ENCODE assay signal across 10 cellular contexts in the genomic region with DNA sequence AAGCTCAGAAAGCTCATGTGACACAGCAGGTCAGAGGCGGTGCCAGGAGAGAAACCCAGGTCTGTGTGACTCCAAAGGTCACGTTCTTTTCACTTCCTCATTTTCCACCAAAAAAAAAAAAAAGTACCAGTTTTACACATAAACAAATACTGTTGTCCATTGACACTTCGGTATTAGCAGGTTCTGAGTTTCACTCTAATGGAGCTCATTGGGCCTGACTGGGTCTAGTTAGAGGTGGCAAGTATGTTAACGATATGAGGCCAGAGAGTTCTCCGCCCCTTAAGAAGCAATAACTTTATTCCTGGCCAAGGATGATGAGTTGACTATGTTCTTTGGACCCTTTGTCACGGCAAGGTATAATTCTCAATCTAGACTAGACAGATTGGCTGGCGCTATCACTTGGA. TPM values are rescaled to one million over a fixed set of nuclear protein-coding genes. Genes with fewer than 3 reads are reported as not detected.
DNase-seq lines count a peak whose midpoint lies in the region; ATAC-seq and TF ChIP-seq lines count a peak whose summit lies in the region.
"Had no signal": no experiment of that assay in that cellular context is flagged by ENCODE, and none has a peak within 500 bp of the region (broad histone marks: within the 10 kb centered on the region; RNA-seq: fewer than 3 reads in every experiment).

No MANE protein-coding gene starts in this region.

- WGBS in right lobe of liver (ENCODE audit: insufficient coverage, low coverage, low lambda C conversion rate, missing lambda C conversion rate), result 36% methylated on average over 7 of the region's 7 CpGs

- peaks cover 2% of the 10 kb centered on the region for H3K36me3 Mint-ChIP-seq in IgD-negative memory B cell
- H3K36me3 Mint-ChIP-seq: activated naive CD8-positive, alpha-beta T cell treated with anti-CD3 and anti-CD28 coated beads, Interleukin-2, amount 10 ng/mL, durations not matched to agents 7 days and 5 days had no signal

- ATAC-seq in GM18519 (IDR thresholded peaks at IDR 0.05; ENCODE audit: low FRiP score, unreplicated experiment) (peak; percentile 86), HG02588 (IDR thresholded peaks at IDR 0.05; ENCODE audit: unreplicated experiment) (peak; percentile 86), right lobe of liver (peak; percentile 86 to 93 (median 88))

- H3K4me3 Mint-ChIP-seq in IgD-negative memory B cell, result peak overlapping the region; percentile 33 to 82 (median 74)
- H3K4me3 Mint-ChIP-seq: activated naive CD8-positive, alpha-beta T cell treated with anti-CD3 and anti-CD28 coated beads, Interleukin-2, amount 10 ng/mL, durations not matched to agents 7 days and 5 days had no signal

- no peak for TF ChIP-seq CTCF in right lobe of liver (IDR thresholded peaks at IDR 0.05)

- no peaks in the 10 kb centered on the region for H3K9me3 ChIP-seq in right lobe of liver

- H3K9me3 Mint-ChIP-seq in IgD-negative memory B cell, result no peaks in the 10 kb centered on the region
- H3K9me3 Mint-ChIP-seq: activated naive CD8-positive, alpha-beta T cell treated with anti-CD3 and anti-CD28 coated beads, Interleukin-2, amount 10 ng/mL, durations not matched to agents 7 days and 5 days had no signal

- H3K36me3 ChIP-seq in right lobe of liver, result no peaks in the 10 kb centered on the region

- peak overlapping the region; percentile 89 to 98 (median 96) for H3K27ac Mint-ChIP-seq in IgD-negative memory B cell
- H3K27ac Mint-ChIP-seq: activated naive CD8-positive, alpha-beta T cell treated with anti-CD3 and anti-CD28 coated beads, Interleukin-2, amount 10 ng/mL, durations not matched to agents 7 days and 5 days had no signal

- peak; percentile 14 for TF ChIP-seq POLR2A in right lobe of liver (IDR thresholded peaks at IDR 0.05)

- peak overlapping the region in 1 of 3 donors; percentile 11 for H3K4me3 ChIP-seq in right lobe of liver

- H3K27me3 ChIP-seq in right lobe of liver, result no peaks in the 10 kb centered on the region

- peak overlapping the region; percentile 59 to 73 (median 64) for H3K27ac ChIP-seq in right lobe of liver

- H3K4me1 Mint-ChIP-seq in IgD-negative memory B cell, result peaks cover 17 to 29% (median 27%) of the 10 kb centered on the region in 3 donors
- H3K4me1 Mint-ChIP-seq: activated naive CD8-positive, alpha-beta T cell treated with anti-CD3 and anti-CD28 coated beads, Interleukin-2, amount 10 ng/mL, durations not matched to agents 7 days and 5 days had no signal

- no peaks in the 10 kb centered on the region for H3K27me3 Mint-ChIP-seq in IgD-negative memory B cell

- intact Hi-C loops in right lobe of liver (cut with DNase I), result no loop called here

- peaks cover 0 to 15% (median 0%) of the 10 kb centered on the region in 4 donors for H3K4me1 ChIP-seq in right lobe of liver

- peak; percentile 68 to 79 (median 77) for DNase-seq in right lobe of liver
- no peak for DNase-seq in dermis blood vessel endothelial cell
- no peak for DNase-seq in NCI-H146 (lab: John Stamatoyannopoulos, UW)
- DNase-seq in activated CD8-positive, alpha-beta memory T cell treated with anti-CD3 and anti-CD28 coated beads, Interleukin-2, amount 50 U/mL, for 4 hours, result no peak
- DNase-seq in NCI-H226, result no peak
- DNase-seq: activated naive CD8-positive, alpha-beta T cell treated with anti-CD3 and anti-CD28 coated beads, Interleukin-2, amount 10 ng/mL, durations not matched to agents 7 days and 5 days; NCI-H774 had no signal

RNA-seq across cellular contexts. Expression of a gene that starts 30.0 kb away (rescaled TPM):
- polyA plus RNA-seq in IgD-negative memory B cell, result 9.2 TPM
- total RNA-seq in right lobe of liver (10 to 100 TPM in 1 of 6 experiments, 1 to 10 TPM in 5; 7.1 to 10.9 (median 8.6) TPM), dermis blood vessel endothelial cell (23.9 and 32.5 TPM in 2 replicates)

RNA-seq across cellular contexts. Expression of a gene that starts 33.4 kb away (rescaled TPM):
- polyA plus RNA-seq in IgD-negative memory B cell, result 1,011 TPM
- total RNA-seq in right lobe of liver (100 to 1,000 TPM; 132 to 185 (median 156) TPM), dermis blood vessel endothelial cell (205 and 269 TPM in 2 replicates)

Comparison
In these comparisons a context has a peak if more than half of its experiments do, and no peak if none do; other contexts are left out.
1. DNase-seq: peak in right lobe of liver (3 of 3); none in dermis blood vessel endothelial cell (single experiment), NCI-H146 (single experiment), activated CD8-positive, alpha-beta memory T cell treated with anti-CD3 and anti-CD28 coated beads, Interleukin-2, amount 50 U/mL, for 4 hours (single experiment) and NCI-H226 (single experiment).
2. Peak in every context shown above with its lines, with median percentiles within 50 percentile points of each other: ATAC-seq.